13 cellular contexts compared by ENCODE assay signal in the genomic region with DNA sequence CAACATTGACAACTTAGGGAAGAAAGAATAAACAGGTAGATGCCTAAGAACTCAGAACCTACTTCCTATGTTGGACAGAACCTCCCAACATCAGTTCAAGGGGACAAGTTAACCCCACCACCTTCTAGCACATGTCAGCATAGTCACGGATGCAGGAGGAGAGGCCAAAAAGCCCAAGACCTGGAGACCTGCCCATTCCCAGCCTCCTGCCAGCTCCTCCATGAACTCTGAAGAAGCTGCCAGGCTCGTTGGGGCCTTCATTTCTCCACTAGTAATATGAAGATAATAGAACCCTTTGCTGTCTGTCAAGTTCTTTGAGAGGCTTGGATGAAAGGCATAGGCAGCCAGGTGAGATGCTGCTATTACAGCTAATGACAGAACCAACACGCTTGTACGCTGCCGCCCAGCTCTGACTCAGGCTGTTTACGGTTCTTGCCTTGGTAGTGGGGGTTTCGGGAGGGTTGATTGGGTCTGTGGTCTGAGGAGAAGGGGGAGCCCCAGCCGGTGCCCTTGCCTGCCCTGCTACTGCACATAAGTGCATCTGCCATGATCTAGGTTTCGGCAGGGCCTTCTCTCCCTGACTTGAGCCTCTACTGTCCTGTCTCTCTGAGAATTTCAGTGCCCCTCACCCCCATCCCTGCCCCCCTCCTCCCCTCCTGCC.
DNase-seq lines count a peak whose midpoint lies in the region; ATAC-seq, FAIRE-seq and TF ChIP-seq lines count a peak whose summit lies in the region.
"Had no signal": no experiment of that assay in that cellular context is flagged by ENCODE, and none has a peak within 500 bp of the region (broad histone marks: within the 10 kb centered on the region; RNA-seq: fewer than 3 reads in every experiment).

No MANE protein-coding gene starts in this region.

- no peak overlapping the region for H4K8ac ChIP-seq in H9 (replicated peaks; ENCODE audit: insufficient read length, low read depth, low read length)

- H3K9ac ChIP-seq in H9 (ENCODE audit: extremely low read depth, insufficient read length, low read length) (no peak overlapping the region), kidney (ENCODE audit: low read length in 2 of 2) (no peak overlapping the region)

- H3K14ac ChIP-seq in H9 (ENCODE audit: insufficient read depth, low read length) = no peak overlapping the region

- ATAC-seq in HG03432 (IDR thresholded peaks at IDR 0.05; ENCODE audit: unreplicated experiment) = peak; percentile 43
- peak; percentile 86 for ATAC-seq in stimulated activated memory B cell treated with anti-CD40 and anti-IgM and Interleukin-4, amounts not matched to agents 10 μg/mL and 1 μg/mL and 100 μg/mL, for 72 hours

- H3K4me1 ChIP-seq in H9 (ENCODE audit: insufficient read depth, low read length) (peaks cover 2% of the 10 kb centered on the region; the same call in 1 of the 2 replicates), kidney (ENCODE audit: control insufficient read depth in 1 of 2, insufficient read depth in 1 of 2, low read depth in 1 of 2, low read length in 2 of 2) (peaks cover 0 to under 1% of the 10 kb centered on the region in 2 donors)
- H3K4me1 ChIP-seq: A549, colonic mucosa had no signal

- no peaks in the 10 kb centered on the region for H3K36me3 Mint-ChIP-seq in activated CD4-positive, alpha-beta memory T cell treated with anti-CD3 and anti-CD28 coated beads for 36 hours
- no peaks in the 10 kb centered on the region for H3K36me3 Mint-ChIP-seq in activated CD4-positive, alpha-beta memory T cell treated with anti-CD3 and anti-CD28 coated beads, Interleukin-2, amount 10 ng/mL, durations not matched to agents 7 days and 5 days (ENCODE audit: low read depth)
- no peaks in the 10 kb centered on the region for H3K36me3 Mint-ChIP-seq in H9 (ENCODE audit: insufficient read depth in 1 of 3, low read depth in 3 of 3)
- H3K36me3 Mint-ChIP-seq in stimulated activated memory B cell treated with anti-CD40 and anti-IgM and Interleukin-4, amounts not matched to agents 10 μg/mL and 1 μg/mL and 100 μg/mL, for 72 hours = no peaks in the 10 kb centered on the region

- WGBS in H9 (ENCODE audit: extremely low coverage, insufficient read length, low lambda C conversion rate) = no CpG with 5 or more reads among the region's 9 CpGs

- H4K5ac ChIP-seq in H9 (ENCODE audit: insufficient read length, low read depth, low read length) = no peak overlapping the region

- intact Hi-C loops in activated CD4-positive, alpha-beta memory T cell treated with anti-CD3 and anti-CD28 coated beads for 36 hours (cut with micrococcal nuclease) = no loop called here
- intact Hi-C loops in kidney (cut with DNase I) = no loop called here

- H2BK5ac ChIP-seq in H9 (ENCODE audit: insufficient read length, low read length) = no peak overlapping the region

- no peak overlapping the region for H2AFZ ChIP-seq in H9 (ENCODE audit: low read length)

- no peak overlapping the region for H2BK15ac ChIP-seq in H9 (ENCODE audit: low read depth, low read length)

- no peaks in the 10 kb centered on the region for H3K23me2 ChIP-seq in H9 (ENCODE audit: insufficient read length, low read depth, low read length, poor library complexity, severe bottlenecking)

- H4K20me1 ChIP-seq in H9 (ENCODE audit: control insufficient read depth, insufficient read depth, insufficient read length) = no peaks in the 10 kb centered on the region

- no peak overlapping the region for H3T11ph ChIP-seq in H9 (ENCODE audit: low read length)

- FAIRE-seq in kidney (lab: Jason Lieb, UNC) = no peak
- FAIRE-seq: A549, urothelium cell line had no signal

- TF ChIP-seq CTCF in H9 (conservative IDR thresholded peaks at IDR 0.05) (no peak), WERI-Rb-1 (IDR thresholded peaks at IDR 0.05; ENCODE audit: low read depth, low read length) (no peak), kidney (IDR thresholded peaks at IDR 0.05; ENCODE audit: borderline replicate concordance, extremely low read depth, insufficient read depth) (no peak)

- no peak overlapping the region for H2BK12ac ChIP-seq in H9 (ENCODE audit: insufficient read length, low read depth, low read length)

- H3K36me3 ChIP-seq in WERI-Rb-1 (no peaks in the 10 kb centered on the region), kidney (ENCODE audit: control insufficient read depth in 1 of 2, insufficient read depth in 2 of 2, low read length in 2 of 2) (no peaks in the 10 kb centered on the region)
- H3K36me3 ChIP-seq: colonic mucosa had no signal

- H3K4me3 Mint-ChIP-seq in activated CD4-positive, alpha-beta memory T cell treated with anti-CD3 and anti-CD28 coated beads for 36 hours = no peak overlapping the region
- H3K4me3 Mint-ChIP-seq in activated CD4-positive, alpha-beta memory T cell treated with anti-CD3 and anti-CD28 coated beads, Interleukin-2, amount 10 ng/mL, durations not matched to agents 7 days and 5 days = no peak overlapping the region
- H3K4me3 Mint-ChIP-seq in H9 = no peak overlapping the region
- no peak overlapping the region for H3K4me3 Mint-ChIP-seq in stimulated activated memory B cell treated with anti-CD40 and anti-IgM and Interleukin-4, amounts not matched to agents 10 μg/mL and 1 μg/mL and 100 μg/mL, for 72 hours

- no peak overlapping the region for H3K56ac ChIP-seq in H9 (ENCODE audit: insufficient read length, low read depth, low read length)

- peak; percentile 34 for DNase-seq in activated CD4-positive, alpha-beta memory T cell treated with anti-CD3 and anti-CD28 coated beads for 36 hours
- no peak for DNase-seq in activated CD4-positive, alpha-beta memory T cell treated with anti-CD3 and anti-CD28 coated beads, Interleukin-2, amount 10 ng/mL, durations not matched to agents 7 days and 5 days
- DNase-seq in H9 (peak; percentile 15), WERI-Rb-1 (no peak), kidney (no peak)
- no peak for DNase-seq in effector CD8-positive, alpha-beta T cell (lab: John Stamatoyannopoulos, UW)
- DNase-seq: activated naive CD4-positive, alpha-beta T cell; colonic mucosa; glutamatergic neuron had no signal

- H3K4ac ChIP-seq in H9 (ENCODE audit: low read depth, low read length) = no peak overlapping the region

- no peaks in the 10 kb centered on the region for H3K79me1 ChIP-seq in H9 (ENCODE audit: insufficient read depth, low read depth, low read length, poor library complexity, severe bottlenecking)

- no peak overlapping the region for H2BK120ac ChIP-seq in H9 (ENCODE audit: low read depth, low read length, poor library complexity, severe bottlenecking)

- H3K4me3 ChIP-seq in WERI-Rb-1 (ENCODE audit: low read depth, low read length) (no peak overlapping the region), kidney (ENCODE audit: low read length in 2 of 2) (no peak overlapping the region)
- H3K4me3 ChIP-seq: A549, colonic mucosa had no signal

- no peak overlapping the region for H3K18ac ChIP-seq in H9 (ENCODE audit: insufficient read length, low read depth, low read length)

- H3K27ac Mint-ChIP-seq in activated CD4-positive, alpha-beta memory T cell treated with anti-CD3 and anti-CD28 coated beads for 36 hours = no peak overlapping the region
- H3K27ac Mint-ChIP-seq in activated CD4-positive, alpha-beta memory T cell treated with anti-CD3 and anti-CD28 coated beads, Interleukin-2, amount 10 ng/mL, durations not matched to agents 7 days and 5 days = no peak overlapping the region
- no peak overlapping the region for H3K27ac Mint-ChIP-seq in H9
- no peak overlapping the region for H3K27ac Mint-ChIP-seq in stimulated activated memory B cell treated with anti-CD40 and anti-IgM and Interleukin-4, amounts not matched to agents 10 μg/mL and 1 μg/mL and 100 μg/mL, for 72 hours

- H3K27me3 ChIP-seq in H9 (ENCODE audit: insufficient read depth, low read length) (no peaks in the 10 kb centered on the region), WERI-Rb-1 (ENCODE audit: insufficient read depth, low read depth, severe bottlenecking) (no peaks in the 10 kb centered on the region)
- H3K27me3 ChIP-seq: colonic mucosa had no signal

- H2BK20ac ChIP-seq in H9 (ENCODE audit: low read depth, low read length, poor library complexity, severe bottlenecking) = no peak overlapping the region

- no peaks in the 10 kb centered on the region for H3K9me3 Mint-ChIP-seq in activated CD4-positive, alpha-beta memory T cell treated with anti-CD3 and anti-CD28 coated beads for 36 hours
- H3K9me3 Mint-ChIP-seq in activated CD4-positive, alpha-beta memory T cell treated with anti-CD3 and anti-CD28 coated beads, Interleukin-2, amount 10 ng/mL, durations not matched to agents 7 days and 5 days = no peaks in the 10 kb centered on the region
- H3K9me3 Mint-ChIP-seq in H9 = no peaks in the 10 kb centered on the region
- H3K9me3 Mint-ChIP-seq in stimulated activated memory B cell treated with anti-CD40 and anti-IgM and Interleukin-4, amounts not matched to agents 10 μg/mL and 1 μg/mL and 100 μg/mL, for 72 hours = no peaks in the 10 kb centered on the region

- H3K79me2 ChIP-seq in H9 (ENCODE audit: insufficient read depth, low read length) = no peaks in the 10 kb centered on the region

- CTCF ChIA-PET in activated CD4-positive, alpha-beta memory T cell treated with anti-CD3 and anti-CD28 coated beads for 36 hours (lab: Charles Lee) = interaction anchor here (0.8 kb wide), 1 partner anchor 174 kb away, joined by 3 read pairs; no protein-coding TSS in a partner anchor
- CTCF ChIA-PET in activated CD4-positive, alpha-beta memory T cell treated with anti-CD3 and anti-CD28 coated beads, Interleukin-2, amount 10 ng/mL, durations not matched to agents 7 days and 5 days (lab: Charles Lee) = no interaction called here

- no peak overlapping the region for H2AK5ac ChIP-seq in H9 (ENCODE audit: insufficient read length, low read length)

- H3K4me2 ChIP-seq in H9 (ENCODE audit: insufficient read depth, insufficient read length, low read length) = no peak overlapping the region
- H3K4me2 ChIP-seq: A549 had no signal

- no peaks in the 10 kb centered on the region for H3K4me1 Mint-ChIP-seq in activated CD4-positive, alpha-beta memory T cell treated with anti-CD3 and anti-CD28 coated beads for 36 hours (ENCODE audit: low read depth)
- H3K4me1 Mint-ChIP-seq in activated CD4-positive, alpha-beta memory T cell treated with anti-CD3 and anti-CD28 coated beads, Interleukin-2, amount 10 ng/mL, durations not matched to agents 7 days and 5 days = no peaks in the 10 kb centered on the region
- H3K4me1 Mint-ChIP-seq in H9 = peaks cover 5 to 6% of the 10 kb centered on the region in 2 experiments
- no peaks in the 10 kb centered on the region for H3K4me1 Mint-ChIP-seq in stimulated activated memory B cell treated with anti-CD40 and anti-IgM and Interleukin-4, amounts not matched to agents 10 μg/mL and 1 μg/mL and 100 μg/mL, for 72 hours

- POLR2A ChIA-PET in activated CD4-positive, alpha-beta memory T cell treated with anti-CD3 and anti-CD28 coated beads for 36 hours (lab: Charles Lee) = no interaction called here
- POLR2A ChIA-PET in activated CD4-positive, alpha-beta memory T cell treated with anti-CD3 and anti-CD28 coated beads, Interleukin-2, amount 10 ng/mL, durations not matched to agents 7 days and 5 days (lab: Charles Lee) = no interaction called here

- H3K23ac ChIP-seq in H9 (ENCODE audit: insufficient read length, low read depth, low read length) = no peak overlapping the region

- H3K9me3 ChIP-seq in H9 (ENCODE audit: control insufficient read depth, low read depth, low read length) (no peaks in the 10 kb centered on the region), WERI-Rb-1 (ENCODE audit: severe bottlenecking) (no peaks in the 10 kb centered on the region), kidney (ENCODE audit: control insufficient read depth in 1 of 2, low read length in 2 of 2) (no peaks in the 10 kb centered on the region)
- H3K9me3 ChIP-seq: A549, colonic mucosa had no signal

- H3K27me3 Mint-ChIP-seq in activated CD4-positive, alpha-beta memory T cell treated with anti-CD3 and anti-CD28 coated beads for 36 hours = no peaks in the 10 kb centered on the region
- H3K27me3 Mint-ChIP-seq in activated CD4-positive, alpha-beta memory T cell treated with anti-CD3 and anti-CD28 coated beads, Interleukin-2, amount 10 ng/mL, durations not matched to agents 7 days and 5 days = peaks cover 2% of the 10 kb centered on the region
- H3K27me3 Mint-ChIP-seq in H9 (ENCODE audit: low read depth) = peaks cover 46% of the 10 kb centered on the region
- H3K27me3 Mint-ChIP-seq in stimulated activated memory B cell treated with anti-CD40 and anti-IgM and Interleukin-4, amounts not matched to agents 10 μg/mL and 1 μg/mL and 100 μg/mL, for 72 hours = no peaks in the 10 kb centered on the region

- H4K91ac ChIP-seq in H9 (ENCODE audit: insufficient read length, low read depth, low read length) = no peak overlapping the region

- no peak overlapping the region for H3K27ac ChIP-seq in H9 (ENCODE audit: insufficient read length, low read depth, low read length)
- H3K27ac ChIP-seq in WERI-Rb-1 = no peak overlapping the region
- no peak overlapping the region for H3K27ac ChIP-seq in kidney (ENCODE audit: low read depth in 2 of 2, low read length in 2 of 2)
- H3K27ac ChIP-seq: A549, colonic mucosa had no signal

Comparison
In these comparisons a context has a peak if more than half of its experiments do, and no peak if none do; other contexts are left out.
1. DNase-seq: peak in activated CD4-positive, alpha-beta memory T cell treated with anti-CD3 and anti-CD28 coated beads for 36 hours (single experiment) and H9 (single experiment); none in activated CD4-positive, alpha-beta memory T cell treated with anti-CD3 and anti-CD28 coated beads, Interleukin-2, amount 10 ng/mL, durations not matched to agents 7 days and 5 days (single experiment), WERI-Rb-1 (single experiment), effector CD8-positive, alpha-beta T cell (single experiment) and kidney (single experiment).